Comparison of ENCODE assay signal across 1 cellular context in the genomic region with DNA sequence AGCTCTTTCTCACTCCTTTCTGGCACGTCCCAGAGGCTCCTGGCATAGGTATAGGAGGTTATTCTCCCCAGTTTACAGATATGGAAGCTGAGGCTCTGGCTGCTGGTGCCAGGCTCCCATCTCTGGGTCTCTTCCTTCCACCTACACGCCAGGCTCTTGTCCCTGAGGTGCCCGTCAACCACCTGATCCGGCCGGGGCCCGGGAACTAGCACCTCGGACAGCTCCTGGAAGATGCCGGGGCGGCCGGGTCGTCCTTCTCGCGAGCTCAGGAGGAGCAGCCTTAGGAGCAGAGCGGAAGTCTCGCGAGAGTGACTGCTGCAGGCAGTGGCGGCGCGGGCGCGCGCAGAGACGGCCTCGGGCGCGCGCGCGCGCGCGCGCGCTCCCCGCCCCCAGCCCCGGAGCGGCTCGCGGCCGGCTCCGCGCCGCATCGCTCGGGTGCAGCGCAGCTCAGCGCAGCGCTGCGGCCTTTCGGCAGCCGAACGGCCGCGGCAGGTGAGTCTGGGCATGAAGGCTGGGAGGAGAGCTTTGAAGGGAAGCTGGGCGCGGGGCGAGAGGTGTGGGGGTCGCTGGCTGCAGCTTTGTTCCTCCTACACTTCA.
A peak's percentile ranks its signal among the peaks of the same experiment; 100 is the strongest.
TF ChIP-seq lines count a peak whose summit lies in the region.

A gene with protein sequence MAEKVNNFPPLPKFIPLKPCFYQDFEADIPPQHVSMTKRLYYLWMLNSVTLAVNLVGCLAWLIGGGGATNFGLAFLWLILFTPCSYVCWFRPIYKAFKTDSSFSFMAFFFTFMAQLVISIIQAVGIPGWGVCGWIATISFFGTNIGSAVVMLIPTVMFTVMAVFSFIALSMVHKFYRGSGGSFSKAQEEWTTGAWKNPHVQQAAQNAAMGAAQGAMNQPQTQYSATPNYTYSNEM (plus strand): TSS at position 382 of the 597 bp plus-strand sequence. CDS start 16,277 bp downstream, outside the sequence.

TF ChIP-seq in H1, 55 proteins besides CTCF, POLR2A, EP300 and RAD21 (continues in another document):
- TF ChIP-seq ATF2 (IDR thresholded peaks at IDR 0.05; ENCODE audit: low read length) (peak; percentile 67; the same call in 1 of the 2 replicates), KDM5A (IDR thresholded peaks at IDR 0.05; ENCODE audit: low read length) (no peak), TAF1 (IDR thresholded peaks at IDR 0.05; ENCODE audit: low read depth, low read length) (peak; percentile 71), TEAD4 (IDR thresholded peaks at IDR 0.05; ENCODE audit: low read depth, low read length) (peak; percentile 78), CREB1 (IDR thresholded peaks at IDR 0.05) (peak; percentile 52), SUZ12 (IDR thresholded peaks at IDR 0.05; ENCODE audit: low read length) (no peak), RNF2 (IDR thresholded peaks at IDR 0.05; ENCODE audit: borderline replicate concordance, low read depth, low read length, missing control alignments, poor library complexity, severe bottlenecking) (no peak), MAX (IDR thresholded peaks at IDR 0.05) (peak; percentile 46; the same call in 1 of the 2 replicates), SIN3A (conservative IDR thresholded peaks at IDR 0.05 in 1 of 2, IDR thresholded peaks at IDR 0.05 in 1 of 2; ENCODE audit: low read depth in 1 of 2, low read length in 2 of 2) (peak; percentile 96 to 97), SIRT6 (IDR thresholded peaks at IDR 0.05; ENCODE audit: low read length) (no peak), NANOG (IDR thresholded peaks at IDR 0.05; ENCODE audit: insufficient read depth, low read depth, low read length, poor library complexity, severe bottlenecking) (no peak), GABPA (IDR thresholded peaks at IDR 0.05; ENCODE audit: borderline replicate concordance, insufficient read depth, low read length) (peak; percentile 35; the same call in 1 of the 2 replicates), POLR2AphosphoS5 (IDR thresholded peaks at IDR 0.05; ENCODE audit: low read depth, low read length) (no peak), ZNF274 (IDR thresholded peaks at IDR 0.05; ENCODE audit: borderline replicate concordance, extremely low read depth, low read length) (no peak), ASH2L (IDR thresholded peaks at IDR 0.05; ENCODE audit: low read length) (no peak), RFX5 (IDR thresholded peaks at IDR 0.05; ENCODE audit: borderline replicate concordance, low read depth, low read length) (no peak), SRF (IDR thresholded peaks at IDR 0.05; ENCODE audit: low read depth, low read length) (no peak), HDAC2 (IDR thresholded peaks at IDR 0.05; ENCODE audit: borderline replicate concordance in 1 of 2, low read depth in 2 of 2, low read length in 2 of 2) (0 out of 4 replicates have a peak, but pooled peaks of 1 of the 2 experiments have one; percentile 66), PHF8 (conservative IDR thresholded peaks at IDR 0.05; ENCODE audit: low read depth, low read length) (peak; percentile 68; the same call in 1 of the 2 replicates), FOSL1 (IDR thresholded peaks at IDR 0.05; ENCODE audit: insufficient read depth, low read depth, low read length) (no peak), CBX8 (IDR thresholded peaks at IDR 0.05; ENCODE audit: borderline replicate concordance, low read depth, low read length) (no peak), POU5F1 (IDR thresholded peaks at IDR 0.05; ENCODE audit: low read depth, low read length) (no peak), TAF7 (optimal IDR thresholded peaks at IDR 0.05; ENCODE audit: borderline replicate concordance, low read depth, low read length) (no peak), JUND (IDR thresholded peaks at IDR 0.05; ENCODE audit: low read length) (no peak), JUN (IDR thresholded peaks at IDR 0.05; ENCODE audit: low read depth, low read length) (no peak), CTBP2 (IDR thresholded peaks at IDR 0.05; ENCODE audit: borderline replicate concordance, insufficient read depth, insufficient read length, low read length) (peak; percentile 25), RBBP5 (IDR thresholded peaks at IDR 0.05; ENCODE audit: borderline replicate concordance, low read depth, low read length) (no peak), HDAC6 (IDR thresholded peaks at IDR 0.05; ENCODE audit: low read depth, low read length) (no peak), EGR1 (IDR thresholded peaks at IDR 0.05; ENCODE audit: borderline replicate concordance, low read depth, low read length) (no peak), TBP (IDR thresholded peaks at IDR 0.05; ENCODE audit: low read depth, low read length) (0 out of 2 replicates have a peak, but pooled peaks have one; percentile 32), YY1 (IDR thresholded peaks at IDR 0.05; ENCODE audit: low read depth, low read length) (peak; percentile 45; the same call in 1 of the 2 replicates), CHD7 (IDR thresholded peaks at IDR 0.05; ENCODE audit: insufficient replicate concordance, low read length) (no peak), E2F6 (IDR thresholded peaks at IDR 0.05) (0 out of 2 replicates have a peak, but pooled peaks have one; percentile 19), NRF1 (IDR thresholded peaks at IDR 0.05; ENCODE audit: low read depth, low read length) (no peak), KDM4A (IDR thresholded peaks at IDR 0.05; ENCODE audit: low read depth, low read length, severe bottlenecking) (peak; percentile 80), SP4 (IDR thresholded peaks at IDR 0.05; ENCODE audit: low read length) (peak; percentile 71; the same call in 1 of the 2 replicates), EZH2 (IDR thresholded peaks at IDR 0.05; ENCODE audit: low read depth, low read length, severe bottlenecking) (no peak), CEBPB (IDR thresholded peaks at IDR 0.05; ENCODE audit: low read depth, low read length) (no peak), RXRA (IDR thresholded peaks at IDR 0.05; ENCODE audit: insufficient read depth, low read depth, low read length) (no peak), MAFK (IDR thresholded peaks at IDR 0.05; ENCODE audit: low read depth, low read length) (no peak), BACH1 (IDR thresholded peaks at IDR 0.05; ENCODE audit: low read length) (no peak), KDM1A (IDR thresholded peaks at IDR 0.05; ENCODE audit: borderline replicate concordance, low read length) (peak; percentile 83), BRCA1 (IDR thresholded peaks at IDR 0.05; ENCODE audit: low read depth, low read length) (peak; percentile 97), SIX5 (IDR thresholded peaks at IDR 0.05; ENCODE audit: low read depth, low read length) (no peak), CHD2 (IDR thresholded peaks at IDR 0.05; ENCODE audit: low read length) (peak; percentile 98), SAP30 (IDR thresholded peaks at IDR 0.05; ENCODE audit: insufficient read depth, insufficient replicate concordance, low read length) (no peak), SP2 (IDR thresholded peaks at IDR 0.05; ENCODE audit: low read length) (no peak), SP1 (IDR thresholded peaks at IDR 0.05; ENCODE audit: low read depth, low read length) (no peak), CHD1 (IDR thresholded peaks at IDR 0.05; ENCODE audit: low read depth, low read length) (no peak), TCF12 (IDR thresholded peaks at IDR 0.05; ENCODE audit: low read depth, low read length) (no peak), BCL11A (IDR thresholded peaks at IDR 0.05; ENCODE audit: low read depth in 2 of 2, low read length in 2 of 2) (no peak), CBX5 (IDR thresholded peaks at IDR 0.05; ENCODE audit: low read depth, low read length) (no peak)
- TF ChIP-seq, protein P1, sequence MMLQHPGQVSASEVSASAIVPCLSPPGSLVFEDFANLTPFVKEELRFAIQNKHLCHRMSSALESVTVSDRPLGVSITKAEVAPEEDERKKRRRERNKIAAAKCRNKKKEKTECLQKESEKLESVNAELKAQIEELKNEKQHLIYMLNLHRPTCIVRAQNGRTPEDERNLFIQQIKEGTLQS (IDR thresholded peaks at IDR 0.05; ENCODE audit: insufficient read depth, low read depth, low read length): no peak
- TF ChIP-seq, protein P2, sequence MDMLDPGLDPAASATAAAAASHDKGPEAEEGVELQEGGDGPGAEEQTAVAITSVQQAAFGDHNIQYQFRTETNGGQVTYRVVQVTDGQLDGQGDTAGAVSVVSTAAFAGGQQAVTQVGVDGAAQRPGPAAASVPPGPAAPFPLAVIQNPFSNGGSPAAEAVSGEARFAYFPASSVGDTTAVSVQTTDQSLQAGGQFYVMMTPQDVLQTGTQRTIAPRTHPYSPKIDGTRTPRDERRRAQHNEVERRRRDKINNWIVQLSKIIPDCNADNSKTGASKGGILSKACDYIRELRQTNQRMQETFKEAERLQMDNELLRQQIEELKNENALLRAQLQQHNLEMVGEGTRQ (IDR thresholded peaks at IDR 0.05; ENCODE audit: low read length): no peak
